ENCODE assay signal across 12 cellular contexts in the genomic region with DNA sequence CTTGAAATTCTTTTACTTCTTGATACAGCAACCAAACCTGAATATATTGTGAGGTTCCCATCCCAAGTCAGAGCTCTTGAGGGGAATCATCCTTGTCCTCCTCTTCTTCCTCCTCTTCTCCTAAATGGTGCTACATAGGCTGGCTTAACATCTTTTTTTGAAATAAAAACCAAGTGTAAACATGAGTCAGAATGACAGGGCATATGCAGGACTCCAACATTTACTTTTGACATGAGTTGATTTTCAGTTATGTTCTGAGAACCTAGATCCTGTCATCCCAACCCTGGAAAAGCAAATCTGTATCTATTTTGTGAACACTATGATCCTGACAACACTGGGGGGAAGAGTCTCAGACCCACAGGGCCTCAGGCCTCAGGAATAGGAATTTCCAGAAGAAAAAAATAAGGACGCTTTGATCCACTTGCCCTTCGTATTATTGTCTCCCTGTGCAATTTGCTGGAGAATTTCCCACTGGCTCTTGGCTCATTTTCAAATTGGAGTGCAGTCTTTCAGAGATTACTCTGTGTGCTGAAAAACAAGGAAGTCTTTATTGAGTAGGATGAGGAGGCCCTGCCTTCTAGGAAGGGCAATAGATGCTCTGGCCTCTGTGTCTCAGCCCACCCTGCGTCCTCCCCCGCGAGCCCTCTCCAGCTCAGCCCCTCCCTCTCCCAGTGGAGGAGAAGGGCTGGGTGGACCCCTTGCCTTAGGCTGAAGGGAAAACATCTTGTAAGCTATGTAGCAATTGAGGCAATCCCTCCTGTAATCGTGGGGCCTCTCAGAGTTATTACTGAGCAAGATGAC.
DNase-seq lines count a peak whose midpoint lies in the region; ATAC-seq and TF ChIP-seq lines count a peak whose summit lies in the region.
"Had no signal": no experiment of that assay in that cellular context is flagged by ENCODE, and none has a peak within 500 bp of the region (broad histone marks: within the 10 kb centered on the region; RNA-seq: fewer than 3 reads in every experiment).

No MANE protein-coding gene starts in this region.

- TF ChIP-seq POLR2A in esophagus muscularis mucosa (IDR thresholded peaks at IDR 0.05; ENCODE audit: low read depth), result no peak

- H3K9me3 Mint-ChIP-seq in activated T-helper 2 cell treated with anti-CD3 and anti-CD28 coated beads, Interferon-gamma antibody, Interleukin-2, Interleukin-4, amounts not matched to agents 10 μg/mL and 5 μg/mL and 100 μg/mL, durations not matched to agents 14 hours and 24 hours and 36 hours, result no peaks in the 10 kb centered on the region
- H3K9me3 Mint-ChIP-seq: activated naive CD8-positive, alpha-beta T cell treated with anti-CD3 and anti-CD28 coated beads for 36 hours had no signal

- peaks cover 17 to 21% (median 19%) of the 10 kb centered on the region in 4 donors for H3K4me1 ChIP-seq in esophagus muscularis mucosa

- no peak overlapping the region for H3K27ac Mint-ChIP-seq in activated T-helper 2 cell treated with anti-CD3 and anti-CD28 coated beads, Interferon-gamma antibody, Interleukin-2, Interleukin-4, amounts not matched to agents 10 μg/mL and 5 μg/mL and 100 μg/mL, durations not matched to agents 14 hours and 24 hours and 36 hours
- H3K27ac Mint-ChIP-seq: activated CD4-positive, alpha-beta T cell treated with anti-CD3 and anti-CD28 coated beads for 36 hours; activated naive CD8-positive, alpha-beta T cell treated with anti-CD3 and anti-CD28 coated beads for 36 hours had no signal

- H3K27me3 ChIP-seq in esophagus muscularis mucosa, result no peaks in the 10 kb centered on the region

- no peaks in the 10 kb centered on the region for H3K36me3 Mint-ChIP-seq in activated T-helper 2 cell treated with anti-CD3 and anti-CD28 coated beads, Interferon-gamma antibody, Interleukin-2, Interleukin-4, amounts not matched to agents 10 μg/mL and 5 μg/mL and 100 μg/mL, durations not matched to agents 14 hours and 24 hours and 36 hours (ENCODE audit: low read depth)
- H3K36me3 Mint-ChIP-seq: activated naive CD8-positive, alpha-beta T cell treated with anti-CD3 and anti-CD28 coated beads for 36 hours had no signal

- H3K36me3 ChIP-seq in esophagus muscularis mucosa, result no peaks in the 10 kb centered on the region

- H3K27ac ChIP-seq in esophagus muscularis mucosa (replicated peaks in 1 of 4), result peak overlapping the region in 3 of 4 donors; percentile 11 to 57 (median 14)

- WGBS in esophagus muscularis mucosa, result 37% methylated on average over 6 of the region's 6 CpGs

- H3K4me1 Mint-ChIP-seq in activated T-helper 2 cell treated with anti-CD3 and anti-CD28 coated beads, Interferon-gamma antibody, Interleukin-2, Interleukin-4, amounts not matched to agents 10 μg/mL and 5 μg/mL and 100 μg/mL, durations not matched to agents 14 hours and 24 hours and 36 hours (ENCODE audit: low read depth), result no peaks in the 10 kb centered on the region
- H3K4me1 Mint-ChIP-seq: activated CD4-positive, alpha-beta T cell treated with anti-CD3 and anti-CD28 coated beads for 36 hours; activated naive CD8-positive, alpha-beta T cell treated with anti-CD3 and anti-CD28 coated beads for 36 hours had no signal

- H3K4me3 ChIP-seq in esophagus muscularis mucosa, result no peak overlapping the region

- no peak for TF ChIP-seq EP300 in esophagus muscularis mucosa (IDR thresholded peaks at IDR 0.05)

- H3K27me3 Mint-ChIP-seq in activated T-helper 2 cell treated with anti-CD3 and anti-CD28 coated beads, Interferon-gamma antibody, Interleukin-2, Interleukin-4, amounts not matched to agents 10 μg/mL and 5 μg/mL and 100 μg/mL, durations not matched to agents 14 hours and 24 hours and 36 hours (ENCODE audit: low read depth), result peaks cover 3% of the 10 kb centered on the region

- intact Hi-C loops in Right ventricle myocardium inferior (cut with DNase I) (loop anchor here (5.0 kb wide), 1 partner anchor 122 kb away; a partner anchor contains a TSS), cardiac septum (cut with DNase I) (loop anchor here (5.0 kb wide), 2 partner anchors 38 to 127 kb away; no protein-coding TSS in a partner anchor), esophagus muscularis mucosa (cut with DNase I) (loop anchor here (5.0 to 10.0 kb wide), 2 partner anchors 97 to 321 kb away; no protein-coding TSS in a partner anchor)
- intact Hi-C loops in activated T-helper 2 cell treated with anti-CD3 and anti-CD28 coated beads, Interferon-gamma antibody, Interleukin-2, Interleukin-4, amounts not matched to agents 10 μg/mL and 5 μg/mL and 100 μg/mL, durations not matched to agents 14 hours and 24 hours and 36 hours (cut with micrococcal nuclease), result no loop called here

- peak; percentile 88 for ATAC-seq in Right ventricle myocardium inferior
- ATAC-seq: activated CD4-positive, alpha-beta T cell treated with anti-CD3 and anti-CD28 coated beads for 36 hours had no signal

- TF ChIP-seq CTCF in esophagus muscularis mucosa (IDR thresholded peaks at IDR 0.05), result no peak

- H3K4me3 Mint-ChIP-seq in activated T-helper 2 cell treated with anti-CD3 and anti-CD28 coated beads, Interferon-gamma antibody, Interleukin-2, Interleukin-4, amounts not matched to agents 10 μg/mL and 5 μg/mL and 100 μg/mL, durations not matched to agents 14 hours and 24 hours and 36 hours (ENCODE audit: low read depth), result no peak overlapping the region
- H3K4me3 Mint-ChIP-seq: activated CD4-positive, alpha-beta T cell treated with anti-CD3 and anti-CD28 coated beads for 36 hours; activated naive CD8-positive, alpha-beta T cell treated with anti-CD3 and anti-CD28 coated beads for 36 hours had no signal

- no peaks in the 10 kb centered on the region for H3K9me3 ChIP-seq in esophagus muscularis mucosa

- DNase-seq in Right ventricle myocardium inferior (ENCODE audit: missing footprints), result peak; percentile 75
- no peak for DNase-seq in cardiac septum (ENCODE audit: low spot score)
- DNase-seq in esophagus muscularis mucosa (ENCODE audit: extremely low spot score), result no peak
- DNase-seq in myocyte (ENCODE audit: low read depth), result peak; percentile 24
- DNase-seq in stimulated activated naive CD4-positive, alpha-beta T cell (lab: John Stamatoyannopoulos, UW), result no peak
- DNase-seq in activated T-helper 2 cell treated with anti-CD3 and anti-CD28 coated beads, Interferon-gamma antibody, Interleukin-2, Interleukin-4, amounts not matched to agents 10 μg/mL and 5 μg/mL and 100 μg/mL, durations not matched to agents 14 hours and 24 hours and 36 hours (ENCODE audit: low spot score), result no peak
- no peak for DNase-seq in LoVo (ENCODE audit: low spot score)
- DNase-seq in NCI-H510A (lab: John Stamatoyannopoulos, UW), result no peak
- DNase-seq: activated CD4-positive, alpha-beta T cell treated with anti-CD3 and anti-CD28 coated beads for 36 hours; activated naive CD8-positive, alpha-beta T cell treated with anti-CD3 and anti-CD28 coated beads for 36 hours; stimulated activated CD4-positive, alpha-beta T cell treated with anti-CD3 and anti-CD28 coated beads, Interleukin-4, amount 100 ng/mL, for 24 hours; trophoblast cell had no signal

Comparison
In these comparisons a context has a peak if more than half of its experiments do, and no peak if none do; other contexts are left out.
1. DNase-seq: peak in Right ventricle myocardium inferior (single experiment) and myocyte (single experiment); none in cardiac septum (single experiment), esophagus muscularis mucosa (single experiment), stimulated activated naive CD4-positive, alpha-beta T cell (0 of 6), activated T-helper 2 cell treated with anti-CD3 and anti-CD28 coated beads, Interferon-gamma antibody, Interleukin-2, Interleukin-4, amounts not matched to agents 10 μg/mL and 5 μg/mL and 100 μg/mL, durations not matched to agents 14 hours and 24 hours and 36 hours (single experiment), LoVo (single experiment) and NCI-H510A (single experiment).